8 cellular contexts compared by ENCODE assay signal in the genomic region with DNA sequence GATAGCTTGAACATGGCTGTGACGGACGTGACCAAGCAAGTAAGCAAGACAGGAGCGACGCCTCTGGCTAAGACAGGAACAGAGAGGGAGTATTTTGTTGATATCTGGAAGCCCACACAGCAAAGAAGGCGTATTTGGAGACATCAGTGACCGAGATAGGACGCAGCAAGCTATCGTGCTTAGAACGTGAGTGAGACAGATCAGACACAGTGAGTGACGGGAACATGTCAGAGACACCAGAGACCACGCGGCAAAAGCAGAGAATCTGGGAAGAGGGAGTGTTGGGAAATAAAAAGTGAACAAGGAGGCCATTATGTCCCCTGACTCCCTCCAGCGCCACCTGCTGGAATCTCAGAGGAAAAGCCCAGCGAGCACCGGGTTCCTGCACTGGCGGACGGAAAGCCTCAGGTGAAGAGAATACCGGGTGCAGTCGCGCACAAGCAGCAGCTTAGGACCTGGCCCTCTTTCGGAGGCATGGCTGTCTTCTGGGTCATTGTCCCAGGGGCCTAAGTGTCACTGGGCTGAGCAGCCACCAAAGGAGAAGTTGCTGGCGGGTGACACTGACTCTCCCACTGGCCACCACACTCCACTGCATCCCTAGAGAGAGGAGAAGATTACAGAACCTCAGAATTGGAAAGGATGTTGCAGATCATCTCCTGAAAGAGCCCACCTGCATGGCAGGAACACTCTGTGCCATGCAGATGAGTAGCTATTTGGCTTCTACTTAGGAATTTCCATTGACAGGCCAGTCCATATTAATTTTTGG.
DNase-seq lines count a peak whose midpoint lies in the region; ATAC-seq and TF ChIP-seq lines count a peak whose summit lies in the region.

No MANE protein-coding gene starts in this region.

- H3K9me3 Mint-ChIP-seq in dendritic cell treated with granulocyte-macrophage colony-stimulating factor and Interleukin-4, amounts not matched to agents 40 ng/mL and 50 ng/mL, for 4 days: no peaks in the 10 kb centered on the region

- H3K27me3 Mint-ChIP-seq in dendritic cell treated with granulocyte-macrophage colony-stimulating factor and Interleukin-4, amounts not matched to agents 40 ng/mL and 50 ng/mL, for 4 days: peaks cover 15% of the 10 kb centered on the region

- peak overlapping the region; percentile 48 for H3K4me3 Mint-ChIP-seq in dendritic cell treated with granulocyte-macrophage colony-stimulating factor and Interleukin-4, amounts not matched to agents 40 ng/mL and 50 ng/mL, for 4 days

- peak; percentile 88 for TF ChIP-seq CTCF in LNCAP (IDR thresholded peaks at IDR 0.05)

- H3K27ac Mint-ChIP-seq in dendritic cell treated with granulocyte-macrophage colony-stimulating factor and Interleukin-4, amounts not matched to agents 40 ng/mL and 50 ng/mL, for 4 days: no peak overlapping the region

- DNase-seq in ELF-1 (ENCODE audit: low read depth, low spot score) (peak; percentile 89), lung microvascular endothelial cell (ENCODE audit: low read depth in 2 of 2) (peak; percentile 61 to 72), inferior parietal cortex (ENCODE audit: extremely low spot score) (no peak)
- DNase-seq in activated CD4-positive, CD25-positive, alpha-beta regulatory T cell treated with anti-CD3 and anti-CD28 coated beads, Interleukin-2, amount 50 U/mL, for 72 hours: peak; percentile 66
- DNase-seq in stimulated activated CD8-positive, alpha-beta memory T cell treated with anti-CD3 and anti-CD28 coated beads, Interleukin-7, amount 100 ng/mL, for 1 hour (ENCODE audit: low read depth in 2 of 2): peak; percentile 12 to 21

- no peaks in the 10 kb centered on the region for H3K36me3 Mint-ChIP-seq in dendritic cell treated with granulocyte-macrophage colony-stimulating factor and Interleukin-4, amounts not matched to agents 40 ng/mL and 50 ng/mL, for 4 days (ENCODE audit: low read depth)

- peak; percentile 84 for ATAC-seq in GM21737 (IDR thresholded peaks at IDR 0.05; ENCODE audit: unreplicated experiment)

- intact Hi-C loops in dendritic cell treated with granulocyte-macrophage colony-stimulating factor and Interleukin-4, amounts not matched to agents 40 ng/mL and 50 ng/mL, for 4 days (cut with micrococcal nuclease): loop anchor here (2.0 kb wide), 2 partner anchors 38 to 304 kb away; no protein-coding TSS in a partner anchor

- H3K4me1 Mint-ChIP-seq in dendritic cell treated with granulocyte-macrophage colony-stimulating factor and Interleukin-4, amounts not matched to agents 40 ng/mL and 50 ng/mL, for 4 days (ENCODE audit: low read depth): peaks cover 8% of the 10 kb centered on the region
